ENCODE assay signal across 1 cellular context in genomic region chr17:66343531-66344078, GRCh38.
TF ChIP-seq lines count a peak whose summit lies in the region.

No MANE protein-coding gene starts in this region.

TF ChIP-seq in K562, 482 proteins besides CTCF, POLR2A, EP300 and RAD21 (continued from another document and continues in another):
- TF ChIP-seq CEBPZ (IDR thresholded peaks at IDR 0.05; ENCODE audit: borderline replicate concordance, low read depth, low read length), result no peak
- TF ChIP-seq CXXC5 (CRISPR knock-in tag; IDR thresholded peaks at IDR 0.05), result peak; percentile 19; the same call in 1 of the 2 replicates
- no peak for TF ChIP-seq NR2C1 (IDR thresholded peaks at IDR 0.05)
- TF ChIP-seq NR2C1 (tag; IDR thresholded peaks at IDR 0.05), result peak; percentile 48; the same call in 1 of the 2 replicates
- 0 out of 2 replicates have a peak, but pooled peaks have one; percentile 37 for TF ChIP-seq HMG20A (CRISPR knock-in tag; conservative IDR thresholded peaks at IDR 0.05)
- no peak for TF ChIP-seq BMI1 (IDR thresholded peaks at IDR 0.05; ENCODE audit: low read length)
- TF ChIP-seq RFX1 (IDR thresholded peaks at IDR 0.05), result peak; percentile 74
- TF ChIP-seq E2F1 (CRISPR knock-in tag; IDR thresholded peaks at IDR 0.05), result no peak
- TF ChIP-seq ZNF511 (CRISPR knock-in tag; IDR thresholded peaks at IDR 0.05), result no peak
- no peak for TF ChIP-seq ZNF76 (CRISPR knock-in tag; IDR thresholded peaks at IDR 0.05; ENCODE audit: borderline replicate concordance)
- TF ChIP-seq C11orf30 (IDR thresholded peaks at IDR 0.05; ENCODE audit: low read depth), result peak; percentile 86
- peak; percentile 72 for TF ChIP-seq FOXM1 (IDR thresholded peaks at IDR 0.05; ENCODE audit: low read depth)
- no peak for TF ChIP-seq FOXM1 (CRISPR knock-in tag; IDR thresholded peaks at IDR 0.05; ENCODE audit: low read depth)
- TF ChIP-seq SMARCA5 (IDR thresholded peaks at IDR 0.05), result peak; percentile 71; the same call in 1 of the 2 replicates
- peak; percentile 76; the same call in 1 of the 2 replicates for TF ChIP-seq NBN (IDR thresholded peaks at IDR 0.05; ENCODE audit: low read depth)
- peak; percentile 72 for TF ChIP-seq MTA2 (IDR thresholded peaks at IDR 0.05; ENCODE audit: low read depth)
- TF ChIP-seq KLF10 (CRISPR knock-in tag; IDR thresholded peaks at IDR 0.05), result no peak
- no peak for TF ChIP-seq ZSCAN29 (IDR thresholded peaks at IDR 0.05)
- 0 out of 3 replicates have a peak, but pooled peaks of 1 of the 2 experiments have one; percentile 20 for TF ChIP-seq CBX3 (IDR thresholded peaks at IDR 0.05; ENCODE audit: borderline replicate concordance in 1 of 2, low read length in 2 of 2)
- TF ChIP-seq IRF9 (tag; IDR thresholded peaks at IDR 0.05), result peak; percentile 82; the same call in 1 of the 2 replicates
- peak; percentile 40; the same call in 1 of the 2 replicates for TF ChIP-seq PYGO2 (tag; IDR thresholded peaks at IDR 0.05)
- 0 out of 2 replicates have a peak, but pooled peaks have one; percentile 57 for TF ChIP-seq ZNF740 (CRISPR knock-in tag; IDR thresholded peaks at IDR 0.05)
- TF ChIP-seq ZNF740 (tag; IDR thresholded peaks at IDR 0.05), result peak in 1 of 2 experiments; percentile 70; a peak in 2 of 4 replicates
- no peak for TF ChIP-seq ZBTB49 (CRISPR knock-in tag; IDR thresholded peaks at IDR 0.05; ENCODE audit: borderline replicate concordance)
- 0 out of 2 replicates have a peak, but pooled peaks have one; percentile 21 for TF ChIP-seq THRB (CRISPR knock-in tag; conservative IDR thresholded peaks at IDR 0.05)
- TF ChIP-seq MAZ (CRISPR knock-in tag; conservative IDR thresholded peaks at IDR 0.05 in 1 of 2, IDR thresholded peaks at IDR 0.05 in 1 of 2), result peak in 1 of 2 experiments; percentile 69; a peak in 2 of 4 replicates
- 0 out of 2 replicates have a peak, but pooled peaks have one; percentile 25 for TF ChIP-seq LARP7 (IDR thresholded peaks at IDR 0.05)
- peak; percentile 64; the same call in 1 of the 2 replicates for TF ChIP-seq HLTF (IDR thresholded peaks at IDR 0.05)
- TF ChIP-seq DACH1 (IDR thresholded peaks at IDR 0.05; ENCODE audit: partially characterized antibody), result peak; percentile 83
- TF ChIP-seq PPARD (CRISPR knock-in tag; IDR thresholded peaks at IDR 0.05), result no peak
- TF ChIP-seq ZNF668 (CRISPR knock-in tag; IDR thresholded peaks at IDR 0.05), result no peak
- TF ChIP-seq CBFA2T2 (conservative IDR thresholded peaks at IDR 0.05), result peak; percentile 85
- TF ChIP-seq ZNF551 (CRISPR knock-in tag; IDR thresholded peaks at IDR 0.05), result no peak
- TF ChIP-seq RERE (CRISPR knock-in tag; IDR thresholded peaks at IDR 0.05; ENCODE audit: borderline replicate concordance), result no peak
- peak; percentile 68; the same call in 1 of the 2 replicates for TF ChIP-seq MYNN (IDR thresholded peaks at IDR 0.05)
- TF ChIP-seq MYNN (CRISPR knock-in tag; IDR thresholded peaks at IDR 0.05), result no peak
- no peak for TF ChIP-seq DIDO1 (tag; IDR thresholded peaks at IDR 0.05; ENCODE audit: low read depth)
- peak; percentile 35 for TF ChIP-seq HMGN3 (IDR thresholded peaks at IDR 0.05; ENCODE audit: borderline replicate concordance, extremely low read depth, insufficient read length, low read depth, low read length)
- peak; percentile 74 to 89 for TF ChIP-seq FOXK2 (conservative IDR thresholded peaks at IDR 0.05 in 1 of 2, IDR thresholded peaks at IDR 0.05 in 1 of 2; ENCODE audit: low read depth in 2 of 2)
- TF ChIP-seq GATAD2A (IDR thresholded peaks at IDR 0.05), result peak; percentile 35; the same call in 1 of the 2 replicates
- no peak for TF ChIP-seq ZNF311 (CRISPR knock-in tag; IDR thresholded peaks at IDR 0.05)
- peak; percentile 83 for TF ChIP-seq SMAD4 (CRISPR knock-in tag; conservative IDR thresholded peaks at IDR 0.05)
- TF ChIP-seq CTCFL (IDR thresholded peaks at IDR 0.05; ENCODE audit: borderline replicate concordance, insufficient read depth, low read depth, low read length, poor library complexity, severe bottlenecking), result no peak
- peak; percentile 29 for TF ChIP-seq NEUROD1 (IDR thresholded peaks at IDR 0.05; ENCODE audit: borderline replicate concordance, low read depth, low read length, partially characterized antibody)
- peak; percentile 73 for TF ChIP-seq ATF7 (IDR thresholded peaks at IDR 0.05)
